ENCODE assay signal across 23 cellular contexts in the genomic region with DNA sequence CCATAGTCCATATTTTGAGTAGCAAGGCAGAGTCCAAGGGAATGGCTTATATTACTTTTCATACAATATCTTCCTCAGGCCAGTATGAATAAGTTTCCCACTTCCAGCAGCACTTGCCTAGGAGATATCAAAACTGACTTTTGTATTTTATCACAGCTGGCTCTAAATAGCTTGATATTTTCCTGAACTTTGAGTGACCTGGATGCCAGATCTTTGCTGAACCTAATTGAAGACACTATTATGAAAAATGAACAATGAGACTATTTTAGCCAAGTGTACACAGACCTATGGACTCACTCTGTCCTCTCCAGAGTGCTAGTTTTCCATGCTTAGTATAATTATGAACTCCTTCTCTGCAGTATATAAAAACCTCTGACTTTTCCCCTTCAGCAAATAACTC.
DNase-seq lines count a peak whose midpoint lies in the region; ATAC-seq, FAIRE-seq and TF ChIP-seq lines count a peak whose summit lies in the region.
"Had no signal": no experiment of that assay in that cellular context is flagged by ENCODE, and none has a peak within 500 bp of the region (broad histone marks: within the 10 kb centered on the region; RNA-seq: fewer than 3 reads in every experiment).

No MANE protein-coding gene starts in this region.

- H3K79me2 ChIP-seq in PC-9 (ENCODE audit: low read depth) = no peaks in the 10 kb centered on the region

- no peak for DNase-seq in left ventricle myocardium inferior
- no peak for DNase-seq in cardiac septum (ENCODE audit: low spot score)
- DNase-seq in PC-9 = no peak
- no peak for DNase-seq in left colon
- DNase-seq in small intestine = peak; percentile 54
- no peak for DNase-seq in GF-D8 (lab: John Stamatoyannopoulos, UW)
- no peak for DNase-seq in activated CD4-positive, alpha-beta T cell treated with anti-CD3 and anti-CD28 coated beads for 36 hours
- DNase-seq: C1 segment of cervical spinal cord; CD8-positive, alpha-beta T cell; DMS 273 treated with DMSO at 0.1 percent for 48 hours; DMS79 treated with DMSO at 0.1 percent for 48 hours; GOT3; HCEC 1CT; KG1; MG63; NCI-H2029; NCI-H446; NCI-H524 treated with DMSO at 0.1 percent for 48 hours; NCI-H774; SHP77 treated with DMSO at 0.1 percent for 48 hours had no signal

- H3K27ac ChIP-seq in left ventricle myocardium inferior (replicated peaks) = peak overlapping the region; percentile 73
- no peak overlapping the region for H3K27ac ChIP-seq in PC-9
- no peak overlapping the region for H3K27ac ChIP-seq in small intestine (ENCODE audit: low read depth in 1 of 2, low read length in 1 of 2)
- H3K27ac ChIP-seq: A549, RWPE1 had no signal

- H3K27ac Mint-ChIP-seq in activated CD4-positive, alpha-beta T cell treated with anti-CD3 and anti-CD28 coated beads for 36 hours = no peak overlapping the region
- H3K27ac Mint-ChIP-seq: CD8-positive, alpha-beta T cell had no signal

- peaks cover 12% of the 10 kb centered on the region for H3K9me3 ChIP-seq in left ventricle myocardium inferior (replicated peaks)
- H3K9me3 ChIP-seq in PC-9 (ENCODE audit: insufficient read depth, low read depth) = peaks cover 5% of the 10 kb centered on the region; the same call in 1 of the 2 replicates
- H3K9me3 ChIP-seq in small intestine (ENCODE audit: control insufficient read depth, low read depth) = no peaks in the 10 kb centered on the region
- H3K9me3 ChIP-seq: A549, MG63 had no signal

- peak; percentile 26 for ATAC-seq in left colon
- ATAC-seq in activated CD4-positive, alpha-beta T cell treated with anti-CD3 and anti-CD28 coated beads for 36 hours = no peak
- ATAC-seq: A549; CD8-positive, alpha-beta T cell had no signal

- H3K27me3 Mint-ChIP-seq in activated CD4-positive, alpha-beta T cell treated with anti-CD3 and anti-CD28 coated beads for 36 hours = no peaks in the 10 kb centered on the region

- TF ChIP-seq CTCF in left ventricle myocardium inferior (IDR thresholded peaks at IDR 0.05; ENCODE audit: borderline replicate concordance) (no peak), PC-9 (conservative IDR thresholded peaks at IDR 0.05) (no peak)

- intact Hi-C loops in left ventricle myocardium inferior (cut with micrococcal nuclease) = no loop called here
- intact Hi-C loops in cardiac septum (cut with DNase I) = loop anchor here (5.0 to 10.0 kb wide), 3 partner anchors 128 to 478 kb away; no protein-coding TSS in a partner anchor
- intact Hi-C loops in PC-9 (cut with micrococcal nuclease; ENCODE audit: unreplicated experiment) = no loop called here
- intact Hi-C loops in left colon (cut with DNase I, micrococcal nuclease) = no loop called here
- intact Hi-C loops in activated CD4-positive, alpha-beta T cell treated with anti-CD3 and anti-CD28 coated beads for 36 hours (cut with DNase I, micrococcal nuclease) = loop anchor here in 1 of 2 experiments (10.0 kb wide), 1 partner anchor 169 kb away; no protein-coding TSS in a partner anchor

- peaks cover 26% of the 10 kb centered on the region for H3K4me1 Mint-ChIP-seq in activated CD4-positive, alpha-beta T cell treated with anti-CD3 and anti-CD28 coated beads for 36 hours

- H4K20me1 ChIP-seq in PC-9 (ENCODE audit: insufficient read depth) = no peaks in the 10 kb centered on the region

- H2AFZ ChIP-seq in PC-9 = peak overlapping the region; percentile 29; the same call in 1 of the 2 replicates

- H3K9me2 ChIP-seq in PC-9 (ENCODE audit: insufficient read depth) = peaks cover 5% of the 10 kb centered on the region; the same call in 1 of the 2 replicates

- no peaks in the 10 kb centered on the region for H3F3A ChIP-seq in PC-9 (ENCODE audit: insufficient read depth, low read depth)

- CTCF ChIA-PET in PC-9 (lab: Charles Lee) = no interaction called here
- CTCF ChIA-PET in activated CD4-positive, alpha-beta T cell treated with anti-CD3 and anti-CD28 coated beads for 36 hours (lab: Charles Lee) = interaction anchor here (1.0 to 3.9 kb wide), 2 partner anchors 8 to 10 kb away, joined by 3 to 17 read pairs; no protein-coding TSS in a partner anchor

- no peaks in the 10 kb centered on the region for H3K9me3 Mint-ChIP-seq in activated CD4-positive, alpha-beta T cell treated with anti-CD3 and anti-CD28 coated beads for 36 hours (ENCODE audit: low read depth)
- H3K9me3 Mint-ChIP-seq: CD8-positive, alpha-beta T cell had no signal

- no peak for FAIRE-seq in small intestine (lab: Jason Lieb, UNC)
- FAIRE-seq: A549, GM12892 had no signal

- peaks cover 18% of the 10 kb centered on the region for H3K36me3 Mint-ChIP-seq in activated CD4-positive, alpha-beta T cell treated with anti-CD3 and anti-CD28 coated beads for 36 hours (ENCODE audit: low read depth)
- H3K36me3 Mint-ChIP-seq: CD8-positive, alpha-beta T cell had no signal

- H3K4me1 ChIP-seq in left ventricle myocardium inferior (peaks cover 17% of the 10 kb centered on the region), PC-9 (replicated peaks; ENCODE audit: insufficient read depth) (no peaks in the 10 kb centered on the region), small intestine (ENCODE audit: control insufficient read depth in 2 of 2, insufficient read depth in 1 of 2, low read depth in 1 of 2, low read length in 1 of 2) (no peaks in the 10 kb centered on the region)
- H3K4me1 ChIP-seq: A549 had no signal

- POLR2A ChIA-PET in PC-9 (lab: Charles Lee; ENCODE audit: unreplicated experiment) = no interaction called here
- POLR2A ChIA-PET in activated CD4-positive, alpha-beta T cell treated with anti-CD3 and anti-CD28 coated beads for 36 hours (lab: Charles Lee) = no interaction called here

- H3K4me2 ChIP-seq in PC-9 = no peak overlapping the region
- H3K4me2 ChIP-seq: A549 had no signal

- no peaks in the 10 kb centered on the region for H3K27me3 ChIP-seq in left ventricle myocardium inferior (ENCODE audit: low read depth)
- H3K27me3 ChIP-seq in PC-9 (ENCODE audit: insufficient read depth, low read depth) = no peaks in the 10 kb centered on the region
- no peaks in the 10 kb centered on the region for H3K27me3 ChIP-seq in small intestine (ENCODE audit: control insufficient read depth in 2 of 2, insufficient read depth in 2 of 2, low read length in 2 of 2)
- H3K27me3 ChIP-seq: MG63 had no signal

- no TSS peak for BruUV-seq in PC-9 (replicated peaks; lab: Mats Ljungman, UMichigan)

- H3K4me3 Mint-ChIP-seq in activated CD4-positive, alpha-beta T cell treated with anti-CD3 and anti-CD28 coated beads for 36 hours = no peak overlapping the region
- H3K4me3 Mint-ChIP-seq: CD8-positive, alpha-beta T cell had no signal

- H3K36me3 ChIP-seq in left ventricle myocardium inferior (no peaks in the 10 kb centered on the region), PC-9 (ENCODE audit: low read depth) (no peaks in the 10 kb centered on the region), small intestine (ENCODE audit: control insufficient read depth in 2 of 2, insufficient read depth in 2 of 2, low read length in 2 of 2) (no peaks in the 10 kb centered on the region)
- H3K36me3 ChIP-seq: MG63 had no signal

- no peak overlapping the region for H3K4me3 ChIP-seq in left ventricle myocardium inferior
- H3K4me3 ChIP-seq in PC-9 = no peak overlapping the region
- no peak overlapping the region for H3K4me3 ChIP-seq in small intestine (ENCODE audit: low read depth in 1 of 2, low read length in 2 of 2)
- H3K4me3 ChIP-seq: A549, MG63 had no signal
